In genomic region chr1:54275349-54275748, GRCh38 we compare ENCODE assay signal across 9 cellular contexts.
DNase-seq lines count a peak whose midpoint lies in the region; ATAC-seq and TF ChIP-seq lines count a peak whose summit lies in the region.
"Had no signal": no experiment of that assay in that cellular context is flagged by ENCODE, and none has a peak within 500 bp of the region (broad histone marks: within the 10 kb centered on the region; RNA-seq: fewer than 3 reads in every experiment).

No MANE protein-coding gene starts in this region.

- H3K9me3 ChIP-seq in heart right ventricle (no peaks in the 10 kb centered on the region), psoas muscle (no peaks in the 10 kb centered on the region)

- ATAC-seq in heart right ventricle (peak; percentile 62 to 74 (median 68)), psoas muscle (peak in 3 of 4 donors; percentile 38 to 51 (median 43)), GM21723 (IDR thresholded peaks at IDR 0.05; ENCODE audit: unreplicated experiment) (no peak)
- no peak for ATAC-seq in activated CD4-positive, CD25-positive, alpha-beta regulatory T cell treated with anti-CD3 and anti-CD28 coated beads, Interleukin-2, amount 50 U/mL, for 24 hours

- DNase-seq in ELR (ENCODE audit: low read depth): peak; percentile 15
- DNase-seq in amygdala (lab: John Stamatoyannopoulos, UW): peak in 31 of 56 donors; percentile 8 to 58 (median 29)
- peak; percentile 74 to 82 for DNase-seq in heart right ventricle
- DNase-seq in psoas muscle: peak; percentile 77 to 86
- DNase-seq in stimulated activated naive CD4-positive, alpha-beta T cell treated with Interleukin-2 at 50 U/mL for 16 hours (lab: John Stamatoyannopoulos, UW): no peak
- no peak for DNase-seq in pons (ENCODE audit: low spot score)
- DNase-seq: stimulated activated CD4-positive, alpha-beta T cell treated with anti-CD3 and anti-CD28 coated beads, Interleukin-4, amount 100 ng/mL, for 24 hours had no signal

- H3K27ac ChIP-seq in heart right ventricle (peak overlapping the region; percentile 73 to 91 (median 88)), psoas muscle (peak overlapping the region; percentile 87)

- peaks cover 0 to 6% (median 2%) of the 10 kb centered on the region in 9 donors for H3K36me3 ChIP-seq in heart right ventricle
- peaks cover 0 to 5% of the 10 kb centered on the region in 2 donors for H3K36me3 ChIP-seq in psoas muscle (ENCODE audit: insufficient read depth in 1 of 2, low read depth in 1 of 2)

- peaks cover 54 to 88% (median 78%) of the 10 kb centered on the region in 9 donors for H3K4me1 ChIP-seq in heart right ventricle
- H3K4me1 ChIP-seq in psoas muscle: peaks cover 85% of the 10 kb centered on the region

- TF ChIP-seq CTCF in heart right ventricle (IDR thresholded peaks at IDR 0.05) (peak in 8 of 9 donors; percentile 21 to 68 (median 44)), psoas muscle (IDR thresholded peaks at IDR 0.05) (no peak)

- 10% methylated on average over 3 of the region's 3 CpGs for WGBS in heart right ventricle, 2 donors
- 11 to 23% (median 17%) methylated on average over 3 of the region's 3 CpGs for WGBS in psoas muscle, 3 donors

- peak overlapping the region in 1 of 10 donors; percentile 9 for H3K4me3 ChIP-seq in heart right ventricle
- H3K4me3 ChIP-seq in psoas muscle: no peak overlapping the region

- intact Hi-C loops in heart right ventricle (cut with DNase I) (loop anchor here in 7 of 10 donors (1.0 to 10.0 kb wide), 9 partner anchors 37 to 212 kb away; partner anchors contain the start of genes SSBP3 (in 4 of the 7), CYB5RL (in 1 of the 7) and MRPL37 (in 1 of the 7)), psoas muscle (cut with DNase I) (loop anchor here (2.0 to 10.0 kb wide), 4 partner anchors 57 to 129 kb away; no protein-coding TSS in a partner anchor)

- no peaks in the 10 kb centered on the region for H3K27me3 ChIP-seq in heart right ventricle
- H3K27me3 ChIP-seq in psoas muscle (ENCODE audit: insufficient read depth in 3 of 3, low read length in 2 of 3): no peaks in the 10 kb centered on the region

Comparison
In these comparisons a context has a peak if more than half of its experiments do, and no peak if none do; other contexts are left out.
1. DNase-seq: peak in ELR (single experiment), amygdala (31 of 56), heart right ventricle (2 of 2) and psoas muscle (2 of 2); none in stimulated activated naive CD4-positive, alpha-beta T cell treated with Interleukin-2 at 50 U/mL for 16 hours (single experiment) and pons (single experiment).
2. ATAC-seq: peak in heart right ventricle (8 of 8) and psoas muscle (3 of 4); none in activated CD4-positive, CD25-positive, alpha-beta regulatory T cell treated with anti-CD3 and anti-CD28 coated beads, Interleukin-2, amount 50 U/mL, for 24 hours (0 of 2) and GM21723 (single experiment).